7 cellular contexts compared by ENCODE assay signal in the genomic region with DNA sequence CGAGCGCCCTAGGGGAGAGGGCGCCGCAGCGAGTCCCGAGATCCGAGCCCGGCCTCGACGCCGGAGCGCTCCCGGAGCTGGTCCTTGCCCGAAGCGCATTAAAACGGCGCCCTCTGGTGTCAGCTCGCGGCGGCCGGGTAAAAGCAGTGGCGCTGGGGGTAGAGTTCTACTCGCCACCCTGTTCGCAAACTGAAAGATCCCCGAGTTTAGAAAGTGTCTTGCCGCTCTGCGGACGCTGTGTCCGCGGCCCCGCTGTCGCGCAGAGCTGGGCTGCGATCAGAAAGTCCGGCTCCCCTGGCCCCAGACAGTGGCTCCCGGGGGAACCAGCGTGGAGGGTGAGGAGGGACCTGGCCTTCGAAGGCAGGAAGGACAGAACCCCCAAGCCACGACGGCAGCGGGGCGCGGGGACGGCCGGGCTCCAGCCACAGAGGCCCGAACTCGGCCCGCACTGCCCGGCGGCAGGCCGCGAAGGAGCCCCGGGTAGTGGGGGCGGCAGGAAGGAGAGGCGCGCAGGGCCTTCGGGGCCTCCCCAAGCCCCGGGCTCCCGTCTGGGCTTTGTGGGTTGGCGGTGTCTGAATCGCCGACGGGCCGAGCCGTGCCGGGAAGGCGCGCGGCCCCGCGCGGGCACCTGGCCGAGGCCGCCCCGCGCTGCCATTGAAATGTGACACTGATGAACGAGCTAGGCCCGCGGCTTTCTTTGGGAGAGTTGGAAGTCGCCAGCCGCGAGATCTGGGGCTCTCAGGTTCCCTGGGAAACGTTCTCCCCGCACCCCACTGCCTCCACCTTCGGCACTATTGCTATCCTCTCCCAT. TPM values are rescaled to one million over a fixed set of nuclear protein-coding genes. Genes with fewer than 3 reads are reported as not detected.
DNase-seq lines count a peak whose midpoint lies in the region; ATAC-seq and TF ChIP-seq lines count a peak whose summit lies in the region.

No MANE protein-coding gene starts in this region.

- H3K4me3 ChIP-seq in osteoblast (ENCODE audit: insufficient read depth, low read length), result peak overlapping the region; percentile 67

- H3K4me1 Mint-ChIP-seq in glutamatergic neuron (ENCODE audit: low read depth, unreplicated experiment), result peaks cover 6% of the 10 kb centered on the region

- TF ChIP-seq CTCF in glutamatergic neuron (IDR thresholded peaks at IDR 0.05; ENCODE audit: partially characterized antibody, unreplicated experiment), result peak; percentile 84
- TF ChIP-seq CTCF in osteoblast (IDR thresholded peaks at IDR 0.05; ENCODE audit: extremely low read depth, low read depth, low read length), result peak; percentile 75

- H3K9me3 ChIP-seq in osteoblast (ENCODE audit: low read depth, low read length), result no peaks in the 10 kb centered on the region

- in situ Hi-C loops in SK-MEL-5 (cut with HindIII; ENCODE audit: low pct_unique_long_range_greater_than_20kb, low sequenced_read_pairs), result no loop called here

- peak overlapping the region; percentile 82 for H2AFZ ChIP-seq in osteoblast (ENCODE audit: low read length)

- peak; percentile 70 for ATAC-seq in GM18867 (IDR thresholded peaks at IDR 0.05; ENCODE audit: unreplicated experiment)
- peak; percentile 88 to 96 for ATAC-seq in activated naive CD4-positive, alpha-beta T cell treated with anti-CD3 and anti-CD28 coated beads, Interleukin-2, amount 50 U/mL, for 72 hours

- H4K20me1 ChIP-seq in osteoblast (ENCODE audit: insufficient read depth, low read length), result no peaks in the 10 kb centered on the region

- DNase-seq in HT-29 (ENCODE audit: low spot score), result peak; percentile 71
- DNase-seq in SK-MEL-5 (ENCODE audit: low read depth, low spot score), result peak; percentile 60
- DNase-seq in activated naive CD4-positive, alpha-beta T cell treated with anti-CD3 and anti-CD28 coated beads, Interleukin-2, amount 50 U/mL, for 72 hours (ENCODE audit: low spot score in 2 of 2), result peak; percentile 63 to 95
- peak; percentile 91 for DNase-seq in glutamatergic neuron
- peak; percentile 98 for DNase-seq in osteoblast (ENCODE audit: insufficient read length, low spot score, missing footprints)
- DNase-seq in superior temporal gyrus (ENCODE audit: extremely low spot score), result peak; percentile 80

- no peaks in the 10 kb centered on the region for H3K4me1 ChIP-seq in osteoblast (ENCODE audit: insufficient read depth, low read length)

- no peak overlapping the region for H3K27ac ChIP-seq in osteoblast (ENCODE audit: low read depth, low read length)

- no peaks in the 10 kb centered on the region for H3K9me3 Mint-ChIP-seq in activated naive CD4-positive, alpha-beta T cell treated with anti-CD3 and anti-CD28 coated beads, Interleukin-2, amount 50 U/mL, for 72 hours
- H3K9me3 Mint-ChIP-seq in glutamatergic neuron (ENCODE audit: unreplicated experiment), result no peaks in the 10 kb centered on the region

- no peaks in the 10 kb centered on the region for H3K79me2 ChIP-seq in osteoblast (ENCODE audit: insufficient read depth, low read length)

- H3K36me3 ChIP-seq in osteoblast (ENCODE audit: insufficient read depth, low read length), result no peaks in the 10 kb centered on the region

- H3K27me3 Mint-ChIP-seq in glutamatergic neuron (ENCODE audit: unreplicated experiment), result peaks cover 8% of the 10 kb centered on the region

- H3K27me3 ChIP-seq in osteoblast (ENCODE audit: insufficient read depth, low read length), result peaks cover 11% of the 10 kb centered on the region

- H3K4me2 ChIP-seq in osteoblast (ENCODE audit: insufficient read depth, low read length), result peak overlapping the region; percentile 72

- peaks cover 0 to 6% of the 10 kb centered on the region in 2 donors for H3K36me3 Mint-ChIP-seq in activated naive CD4-positive, alpha-beta T cell treated with anti-CD3 and anti-CD28 coated beads, Interleukin-2, amount 50 U/mL, for 72 hours
- H3K36me3 Mint-ChIP-seq in glutamatergic neuron (ENCODE audit: unreplicated experiment), result no peaks in the 10 kb centered on the region

- peak overlapping the region; percentile 70 for H3K4me3 Mint-ChIP-seq in glutamatergic neuron (ENCODE audit: unreplicated experiment)

- no peak overlapping the region for H3K27ac Mint-ChIP-seq in activated naive CD4-positive, alpha-beta T cell treated with anti-CD3 and anti-CD28 coated beads, Interleukin-2, amount 50 U/mL, for 72 hours
- H3K27ac Mint-ChIP-seq in glutamatergic neuron (ENCODE audit: unreplicated experiment), result no peak overlapping the region

RNA-seq across cellular contexts. Expression of a gene that starts 39.1 kb away (rescaled TPM):
- total RNA-seq in HT-29 (2014; rRNA removed; shearing (Covaris generic)), result 12.3 and 15.9 TPM in 2 replicates
- 12.5 and 12.6 TPM in 2 replicates for total RNA-seq in SK-MEL-5 (2014; rRNA removed; shearing (Covaris generic))
- 13.1 and 17.1 TPM in 2 replicates for polyA plus RNA-seq in SK-MEL-5 (2015; cell fraction: cytosol; rRNA removed)
- polyA plus RNA-seq in SK-MEL-5 (2015; cell fraction: nucleus; rRNA removed), result 10.2 and 13.9 TPM in 2 replicates
- 1 to 10 TPM in 1 of 2 donors, under 1 TPM in 1; 0.88 to 3.1 TPM for total RNA-seq in activated naive CD4-positive, alpha-beta T cell treated with anti-CD3 and anti-CD28 coated beads, Interleukin-2, amount 50 U/mL, for 72 hours
- 16.4 TPM for total RNA-seq in glutamatergic neuron (ENCODE audit: unreplicated experiment)
- 7.2 and 8.0 TPM in 2 replicates for total RNA-seq in osteoblast
